19 cellular contexts compared by ENCODE assay signal in genomic region chr17:5694507-5694906, GRCh38.
DNase-seq lines count a peak whose midpoint lies in the region; ATAC-seq lines count a peak whose summit lies in the region.
"Had no signal": no experiment of that assay in that cellular context is flagged by ENCODE, and none has a peak within 500 bp of the region (broad histone marks: within the 10 kb centered on the region; RNA-seq: fewer than 3 reads in every experiment).

No MANE protein-coding gene starts in this region.

- intact Hi-C loops in activated T-helper 1 cell treated with anti-CD3 and anti-CD28 coated beads, Interleukin-12 subunit alpha, Interleukin-12 subunit beta, Interleukin-2, Interleukin-4 antibody, amounts not matched to agents 30 ng/mL and 10 ng/mL and 1 ng/mL, durations not matched to agents 14 hours and 24 hours and 36 hours (cut with micrococcal nuclease), result no loop called here

- no peaks in the 10 kb centered on the region for H3K36me3 Mint-ChIP-seq in activated T-helper 1 cell treated with anti-CD3 and anti-CD28 coated beads, Interleukin-12 subunit alpha, Interleukin-12 subunit beta, Interleukin-2, Interleukin-4 antibody, amounts not matched to agents 30 ng/mL and 10 ng/mL and 1 ng/mL, durations not matched to agents 14 hours and 24 hours and 36 hours (ENCODE audit: low read depth)
- H3K36me3 Mint-ChIP-seq in immature natural killer cell, result no peaks in the 10 kb centered on the region
- H3K36me3 Mint-ChIP-seq: activated naive CD8-positive, alpha-beta T cell treated with anti-CD3 and anti-CD28 coated beads, Interleukin-2, amount 10 ng/mL, durations not matched to agents 7 days and 5 days had no signal

- DNase-seq in NCI-H146 (lab: John Stamatoyannopoulos, UW) (peak; percentile 45), NCI-H146 treated with DMSO at 0.1 percent for 48 hours (lab: John Stamatoyannopoulos, UW; ENCODE audit: unreplicated experiment) (no peak), NCI-H187 (lab: John Stamatoyannopoulos, UW) (peak; percentile 70 to 85), renal cortical epithelial cell (ENCODE audit: low read depth) (peak; percentile 46), GF-D8 (lab: John Stamatoyannopoulos, UW) (no peak), immature natural killer cell (no peak)
- no peak for DNase-seq in activated T-helper 1 cell treated with anti-CD3 and anti-CD28 coated beads, Interleukin-12 subunit alpha, Interleukin-12 subunit beta, Interleukin-2, Interleukin-4 antibody, amounts not matched to agents 30 ng/mL and 10 ng/mL and 1 ng/mL, durations not matched to agents 14 hours and 24 hours and 36 hours (ENCODE audit: low spot score)
- DNase-seq: activated CD4-positive, CD25-positive, alpha-beta regulatory T cell treated with anti-CD3 and anti-CD28 coated beads, Interleukin-2, amount 50 U/mL, for 72 hours; activated naive CD8-positive, alpha-beta T cell treated with anti-CD3 and anti-CD28 coated beads, Interleukin-2, amount 10 ng/mL, durations not matched to agents 7 days and 5 days; brain microvascular endothelial cell; colonic mucosa; NCI-H1048; NCI-H510A treated with DMSO at 0.1 percent for 48 hours; stimulated activated CD4-positive, alpha-beta T cell treated with anti-CD3 and anti-CD28 coated beads, Interleukin-15, amount 100 ng/mL, for 24 hours; stimulated activated naive CD4-positive, alpha-beta T cell; tibial artery had no signal

- no peaks in the 10 kb centered on the region for H3K9me3 Mint-ChIP-seq in activated T-helper 1 cell treated with anti-CD3 and anti-CD28 coated beads, Interleukin-12 subunit alpha, Interleukin-12 subunit beta, Interleukin-2, Interleukin-4 antibody, amounts not matched to agents 30 ng/mL and 10 ng/mL and 1 ng/mL, durations not matched to agents 14 hours and 24 hours and 36 hours
- no peaks in the 10 kb centered on the region for H3K9me3 Mint-ChIP-seq in immature natural killer cell
- H3K9me3 Mint-ChIP-seq: activated naive CD8-positive, alpha-beta T cell treated with anti-CD3 and anti-CD28 coated beads, Interleukin-2, amount 10 ng/mL, durations not matched to agents 7 days and 5 days had no signal

- H3K4me3 Mint-ChIP-seq in activated T-helper 1 cell treated with anti-CD3 and anti-CD28 coated beads, Interleukin-12 subunit alpha, Interleukin-12 subunit beta, Interleukin-2, Interleukin-4 antibody, amounts not matched to agents 30 ng/mL and 10 ng/mL and 1 ng/mL, durations not matched to agents 14 hours and 24 hours and 36 hours, result no peak overlapping the region
- no peak overlapping the region for H3K4me3 Mint-ChIP-seq in immature natural killer cell
- H3K4me3 Mint-ChIP-seq: activated naive CD8-positive, alpha-beta T cell treated with anti-CD3 and anti-CD28 coated beads, Interleukin-2, amount 10 ng/mL, durations not matched to agents 7 days and 5 days had no signal

- peaks cover 6% of the 10 kb centered on the region for H3K27me3 Mint-ChIP-seq in activated T-helper 1 cell treated with anti-CD3 and anti-CD28 coated beads, Interleukin-12 subunit alpha, Interleukin-12 subunit beta, Interleukin-2, Interleukin-4 antibody, amounts not matched to agents 30 ng/mL and 10 ng/mL and 1 ng/mL, durations not matched to agents 14 hours and 24 hours and 36 hours (ENCODE audit: insufficient read depth)
- peaks cover 2 to 5% (median 4%) of the 10 kb centered on the region in 3 donors for H3K27me3 Mint-ChIP-seq in immature natural killer cell (ENCODE audit: low read depth in 3 of 3)

- H3K4me1 Mint-ChIP-seq in activated T-helper 1 cell treated with anti-CD3 and anti-CD28 coated beads, Interleukin-12 subunit alpha, Interleukin-12 subunit beta, Interleukin-2, Interleukin-4 antibody, amounts not matched to agents 30 ng/mL and 10 ng/mL and 1 ng/mL, durations not matched to agents 14 hours and 24 hours and 36 hours (ENCODE audit: low read depth), result no peaks in the 10 kb centered on the region
- H3K4me1 Mint-ChIP-seq in immature natural killer cell, result no peaks in the 10 kb centered on the region
- H3K4me1 Mint-ChIP-seq: activated naive CD8-positive, alpha-beta T cell treated with anti-CD3 and anti-CD28 coated beads, Interleukin-2, amount 10 ng/mL, durations not matched to agents 7 days and 5 days had no signal

- ATAC-seq in HG03432 (IDR thresholded peaks at IDR 0.05; ENCODE audit: unreplicated experiment), result no peak
- ATAC-seq: left lobe of liver, Panc1 had no signal

- peak overlapping the region; percentile 20 for H3K27ac Mint-ChIP-seq in activated T-helper 1 cell treated with anti-CD3 and anti-CD28 coated beads, Interleukin-12 subunit alpha, Interleukin-12 subunit beta, Interleukin-2, Interleukin-4 antibody, amounts not matched to agents 30 ng/mL and 10 ng/mL and 1 ng/mL, durations not matched to agents 14 hours and 24 hours and 36 hours
- no peak overlapping the region for H3K27ac Mint-ChIP-seq in immature natural killer cell
- H3K27ac Mint-ChIP-seq: activated naive CD8-positive, alpha-beta T cell treated with anti-CD3 and anti-CD28 coated beads, Interleukin-2, amount 10 ng/mL, durations not matched to agents 7 days and 5 days had no signal

Comparison
In these comparisons a context has a peak if more than half of its experiments do, and no peak if none do; other contexts are left out.
1. DNase-seq: peak in NCI-H146 (single experiment), NCI-H187 (2 of 2) and renal cortical epithelial cell (single experiment); none in NCI-H146 treated with DMSO at 0.1 percent for 48 hours (single experiment), activated T-helper 1 cell treated with anti-CD3 and anti-CD28 coated beads, Interleukin-12 subunit alpha, Interleukin-12 subunit beta, Interleukin-2, Interleukin-4 antibody, amounts not matched to agents 30 ng/mL and 10 ng/mL and 1 ng/mL, durations not matched to agents 14 hours and 24 hours and 36 hours (single experiment), GF-D8 (single experiment) and immature natural killer cell (0 of 3).